Comparison of ENCODE assay signal across 2 cellular contexts in the genomic region with DNA sequence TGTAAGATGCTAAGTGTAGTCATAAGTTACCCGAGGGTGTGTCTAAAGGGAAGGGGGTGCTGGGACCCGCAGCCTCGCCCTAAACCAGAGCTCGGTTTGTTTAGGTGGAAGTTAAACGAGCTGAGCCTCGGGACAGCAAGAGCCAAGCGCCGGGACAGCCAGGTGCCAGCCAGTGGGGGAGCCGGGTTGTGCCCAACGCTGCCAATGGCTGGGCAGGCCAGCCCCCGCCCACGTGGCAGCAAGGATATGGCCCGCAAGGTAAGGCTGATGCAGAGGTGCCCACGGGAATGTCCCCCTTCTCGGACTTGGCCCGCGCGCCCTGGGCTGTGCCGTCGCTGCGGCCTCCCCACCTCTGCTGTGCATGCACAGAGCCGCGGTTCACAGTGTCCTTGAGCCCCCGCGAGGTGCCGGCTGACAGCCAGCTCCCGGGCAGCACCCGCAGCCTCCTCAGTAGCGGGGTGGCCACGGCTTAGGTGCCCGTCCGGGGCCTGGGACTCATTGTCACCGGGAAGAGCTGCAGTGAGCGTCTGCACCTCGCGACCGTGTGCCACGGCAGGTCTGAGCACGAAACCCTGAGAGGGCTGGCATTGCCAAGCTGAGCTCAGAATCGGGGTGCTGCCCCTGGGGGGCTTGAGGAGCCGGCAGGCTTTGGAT.
A peak's percentile ranks its signal among the peaks of the same experiment; 100 is the strongest.
TF ChIP-seq lines count a peak whose summit lies in the region.

No MANE protein-coding gene starts in this region.

TF ChIP-seq in HepG2, 621 proteins besides CTCF, POLR2A, EP300 and RAD21 (continues in another document):
- TF ChIP-seq, protein P1, sequence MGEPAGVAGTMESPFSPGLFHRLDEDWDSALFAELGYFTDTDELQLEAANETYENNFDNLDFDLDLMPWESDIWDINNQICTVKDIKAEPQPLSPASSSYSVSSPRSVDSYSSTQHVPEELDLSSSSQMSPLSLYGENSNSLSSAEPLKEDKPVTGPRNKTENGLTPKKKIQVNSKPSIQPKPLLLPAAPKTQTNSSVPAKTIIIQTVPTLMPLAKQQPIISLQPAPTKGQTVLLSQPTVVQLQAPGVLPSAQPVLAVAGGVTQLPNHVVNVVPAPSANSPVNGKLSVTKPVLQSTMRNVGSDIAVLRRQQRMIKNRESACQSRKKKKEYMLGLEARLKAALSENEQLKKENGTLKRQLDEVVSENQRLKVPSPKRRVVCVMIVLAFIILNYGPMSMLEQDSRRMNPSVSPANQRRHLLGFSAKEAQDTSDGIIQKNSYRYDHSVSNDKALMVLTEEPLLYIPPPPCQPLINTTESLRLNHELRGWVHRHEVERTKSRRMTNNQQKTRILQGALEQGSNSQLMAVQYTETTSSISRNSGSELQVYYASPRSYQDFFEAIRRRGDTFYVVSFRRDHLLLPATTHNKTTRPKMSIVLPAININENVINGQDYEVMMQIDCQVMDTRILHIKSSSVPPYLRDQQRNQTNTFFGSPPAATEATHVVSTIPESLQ (CRISPR knock-in tag; conservative IDR thresholded peaks at IDR 0.05): no peak
- TF ChIP-seq, protein P2, sequence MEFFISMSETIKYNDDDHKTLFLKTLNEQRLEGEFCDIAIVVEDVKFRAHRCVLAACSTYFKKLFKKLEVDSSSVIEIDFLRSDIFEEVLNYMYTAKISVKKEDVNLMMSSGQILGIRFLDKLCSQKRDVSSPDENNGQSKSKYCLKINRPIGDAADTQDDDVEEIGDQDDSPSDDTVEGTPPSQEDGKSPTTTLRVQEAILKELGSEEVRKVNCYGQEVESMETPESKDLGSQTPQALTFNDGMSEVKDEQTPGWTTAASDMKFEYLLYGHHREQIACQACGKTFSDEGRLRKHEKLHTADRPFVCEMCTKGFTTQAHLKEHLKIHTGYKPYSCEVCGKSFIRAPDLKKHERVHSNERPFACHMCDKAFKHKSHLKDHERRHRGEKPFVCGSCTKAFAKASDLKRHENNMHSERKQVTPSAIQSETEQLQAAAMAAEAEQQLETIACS (CRISPR knock-in tag; IDR thresholded peaks at IDR 0.05): no peak
- no peak for TF ChIP-seq ZSCAN31 (CRISPR knock-in tag; IDR thresholded peaks at IDR 0.05; ENCODE audit: low read depth)
- peak; percentile 49; the same call in 1 of the 2 replicates for TF ChIP-seq HNRNPL (IDR thresholded peaks at IDR 0.05; ENCODE audit: low read depth, low read length)
- peak; percentile 41; the same call in 1 of the 2 replicates for TF ChIP-seq RBFOX2 (IDR thresholded peaks at IDR 0.05; ENCODE audit: low read depth, low read length)
- TF ChIP-seq ZNF143 (CRISPR knock-in tag; IDR thresholded peaks at IDR 0.05): no peak
- TF ChIP-seq ZBTB38 (CRISPR knock-in tag; IDR thresholded peaks at IDR 0.05): no peak
- TF ChIP-seq SATB2 (CRISPR knock-in tag; IDR thresholded peaks at IDR 0.05): no peak
- no peak for TF ChIP-seq ZNF737 (CRISPR knock-in tag; IDR thresholded peaks at IDR 0.05; ENCODE audit: borderline replicate concordance)
- TF ChIP-seq AGO2 (optimal IDR thresholded peaks at IDR 0.05; ENCODE audit: low read depth, low read length): peak; percentile 91
- TF ChIP-seq NONO (IDR thresholded peaks at IDR 0.05): no peak
- TF ChIP-seq NONO (CRISPR knock-in tag; conservative IDR thresholded peaks at IDR 0.05): no peak
- TF ChIP-seq, protein P3, sequence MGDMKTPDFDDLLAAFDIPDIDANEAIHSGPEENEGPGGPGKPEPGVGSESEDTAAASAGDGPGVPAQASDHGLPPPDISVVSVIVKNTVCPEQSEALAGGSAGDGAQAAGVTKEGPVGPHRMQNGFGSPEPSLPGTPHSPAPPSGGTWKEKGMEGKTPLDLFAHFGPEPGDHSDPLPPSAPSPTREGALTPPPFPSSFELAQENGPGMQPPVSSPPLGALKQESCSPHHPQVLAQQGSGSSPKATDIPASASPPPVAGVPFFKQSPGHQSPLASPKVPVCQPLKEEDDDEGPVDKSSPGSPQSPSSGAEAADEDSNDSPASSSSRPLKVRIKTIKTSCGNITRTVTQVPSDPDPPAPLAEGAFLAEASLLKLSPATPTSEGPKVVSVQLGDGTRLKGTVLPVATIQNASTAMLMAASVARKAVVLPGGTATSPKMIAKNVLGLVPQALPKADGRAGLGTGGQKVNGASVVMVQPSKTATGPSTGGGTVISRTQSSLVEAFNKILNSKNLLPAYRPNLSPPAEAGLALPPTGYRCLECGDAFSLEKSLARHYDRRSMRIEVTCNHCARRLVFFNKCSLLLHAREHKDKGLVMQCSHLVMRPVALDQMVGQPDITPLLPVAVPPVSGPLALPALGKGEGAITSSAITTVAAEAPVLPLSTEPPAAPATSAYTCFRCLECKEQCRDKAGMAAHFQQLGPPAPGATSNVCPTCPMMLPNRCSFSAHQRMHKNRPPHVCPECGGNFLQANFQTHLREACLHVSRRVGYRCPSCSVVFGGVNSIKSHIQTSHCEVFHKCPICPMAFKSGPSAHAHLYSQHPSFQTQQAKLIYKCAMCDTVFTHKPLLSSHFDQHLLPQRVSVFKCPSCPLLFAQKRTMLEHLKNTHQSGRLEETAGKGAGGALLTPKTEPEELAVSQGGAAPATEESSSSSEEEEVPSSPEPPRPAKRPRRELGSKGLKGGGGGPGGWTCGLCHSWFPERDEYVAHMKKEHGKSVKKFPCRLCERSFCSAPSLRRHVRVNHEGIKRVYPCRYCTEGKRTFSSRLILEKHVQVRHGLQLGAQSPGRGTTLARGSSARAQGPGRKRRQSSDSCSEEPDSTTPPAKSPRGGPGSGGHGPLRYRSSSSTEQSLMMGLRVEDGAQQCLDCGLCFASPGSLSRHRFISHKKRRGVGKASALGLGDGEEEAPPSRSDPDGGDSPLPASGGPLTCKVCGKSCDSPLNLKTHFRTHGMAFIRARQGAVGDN (CRISPR knock-in tag; IDR thresholded peaks at IDR 0.05): peak; percentile 23; the same call in 1 of the 2 replicates
- TF ChIP-seq, protein P4, sequence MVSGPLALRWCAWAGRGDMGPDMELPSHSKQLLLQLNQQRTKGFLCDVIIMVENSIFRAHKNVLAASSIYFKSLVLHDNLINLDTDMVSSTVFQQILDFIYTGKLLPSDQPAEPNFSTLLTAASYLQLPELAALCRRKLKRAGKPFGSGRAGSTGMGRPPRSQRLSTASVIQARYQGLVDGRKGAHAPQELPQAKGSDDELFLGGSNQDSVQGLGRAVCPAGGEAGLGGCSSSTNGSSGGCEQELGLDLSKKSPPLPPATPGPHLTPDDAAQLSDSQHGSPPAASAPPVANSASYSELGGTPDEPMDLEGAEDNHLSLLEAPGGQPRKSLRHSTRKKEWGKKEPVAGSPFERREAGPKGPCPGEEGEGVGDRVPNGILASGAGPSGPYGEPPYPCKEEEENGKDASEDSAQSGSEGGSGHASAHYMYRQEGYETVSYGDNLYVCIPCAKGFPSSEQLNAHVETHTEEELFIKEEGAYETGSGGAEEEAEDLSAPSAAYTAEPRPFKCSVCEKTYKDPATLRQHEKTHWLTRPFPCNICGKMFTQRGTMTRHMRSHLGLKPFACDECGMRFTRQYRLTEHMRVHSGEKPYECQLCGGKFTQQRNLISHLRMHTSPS (CRISPR knock-in tag; IDR thresholded peaks at IDR 0.05; ENCODE audit: low read depth): no peak

TF ChIP-seq in SK-N-SH, 30 proteins besides CTCF, POLR2A, EP300 and RAD21:
- no peak for TF ChIP-seq MEF2A (IDR thresholded peaks at IDR 0.05; ENCODE audit: borderline replicate concordance, low read depth)
- TF ChIP-seq GABPA (IDR thresholded peaks at IDR 0.05; ENCODE audit: low read depth): no peak
- TF ChIP-seq, protein P5, sequence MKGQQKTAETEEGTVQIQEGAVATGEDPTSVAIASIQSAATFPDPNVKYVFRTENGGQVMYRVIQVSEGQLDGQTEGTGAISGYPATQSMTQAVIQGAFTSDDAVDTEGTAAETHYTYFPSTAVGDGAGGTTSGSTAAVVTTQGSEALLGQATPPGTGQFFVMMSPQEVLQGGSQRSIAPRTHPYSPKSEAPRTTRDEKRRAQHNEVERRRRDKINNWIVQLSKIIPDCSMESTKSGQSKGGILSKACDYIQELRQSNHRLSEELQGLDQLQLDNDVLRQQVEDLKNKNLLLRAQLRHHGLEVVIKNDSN (IDR thresholded peaks at IDR 0.05; ENCODE audit: borderline replicate concordance, low read depth): no peak
- no peak for TF ChIP-seq POLR2AphosphoS5 (IDR thresholded peaks at IDR 0.05; ENCODE audit: low read depth, low read length)
- no peak for TF ChIP-seq EZH2phosphoT487 (IDR thresholded peaks at IDR 0.05; ENCODE audit: borderline replicate concordance, low read depth)
- no peak for TF ChIP-seq FOXM1 (IDR thresholded peaks at IDR 0.05; ENCODE audit: low read depth)
- no peak for TF ChIP-seq SMC3 (IDR thresholded peaks at IDR 0.05; ENCODE audit: low read depth, low read length)
- no peak for TF ChIP-seq MXI1 (IDR thresholded peaks at IDR 0.05; ENCODE audit: low read depth, low read length)
